Comparison of ENCODE assay signal across 1 cellular context in genomic region chr1:9115656-9116205, GRCh38.
TF ChIP-seq lines count a peak whose summit lies in the region.

No MANE protein-coding gene starts in this region.

TF ChIP-seq in HepG2, 621 proteins besides CTCF, POLR2A, EP300 and RAD21:
- TF ChIP-seq, protein P1, sequence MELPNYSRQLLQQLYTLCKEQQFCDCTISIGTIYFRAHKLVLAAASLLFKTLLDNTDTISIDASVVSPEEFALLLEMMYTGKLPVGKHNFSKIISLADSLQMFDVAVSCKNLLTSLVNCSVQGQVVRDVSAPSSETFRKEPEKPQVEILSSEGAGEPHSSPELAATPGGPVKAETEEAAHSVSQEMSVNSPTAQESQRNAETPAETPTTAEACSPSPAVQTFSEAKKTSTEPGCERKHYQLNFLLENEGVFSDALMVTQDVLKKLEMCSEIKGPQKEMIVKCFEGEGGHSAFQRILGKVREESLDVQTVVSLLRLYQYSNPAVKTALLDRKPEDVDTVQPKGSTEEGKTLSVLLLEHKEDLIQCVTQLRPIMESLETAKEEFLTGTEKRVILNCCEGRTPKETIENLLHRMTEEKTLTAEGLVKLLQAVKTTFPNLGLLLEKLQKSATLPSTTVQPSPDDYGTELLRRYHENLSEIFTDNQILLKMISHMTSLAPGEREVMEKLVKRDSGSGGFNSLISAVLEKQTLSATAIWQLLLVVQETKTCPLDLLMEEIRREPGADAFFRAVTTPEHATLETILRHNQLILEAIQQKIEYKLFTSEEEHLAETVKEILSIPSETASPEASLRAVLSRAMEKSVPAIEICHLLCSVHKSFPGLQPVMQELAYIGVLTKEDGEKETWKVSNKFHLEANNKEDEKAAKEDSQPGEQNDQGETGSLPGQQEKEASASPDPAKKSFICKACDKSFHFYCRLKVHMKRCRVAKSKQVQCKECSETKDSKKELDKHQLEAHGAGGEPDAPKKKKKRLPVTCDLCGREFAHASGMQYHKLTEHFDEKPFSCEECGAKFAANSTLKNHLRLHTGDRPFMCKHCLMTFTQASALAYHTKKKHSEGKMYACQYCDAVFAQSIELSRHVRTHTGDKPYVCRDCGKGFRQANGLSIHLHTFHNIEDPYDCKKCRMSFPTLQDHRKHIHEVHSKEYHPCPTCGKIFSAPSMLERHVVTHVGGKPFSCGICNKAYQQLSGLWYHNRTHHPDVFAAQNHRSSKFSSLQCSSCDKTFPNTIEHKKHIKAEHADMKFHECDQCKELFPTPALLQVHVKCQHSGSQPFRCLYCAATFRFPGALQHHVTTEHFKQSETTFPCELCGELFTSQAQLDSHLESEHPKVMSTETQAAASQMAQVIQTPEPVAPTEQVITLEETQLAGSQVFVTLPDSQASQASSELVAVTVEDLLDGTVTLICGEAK (IDR thresholded peaks at IDR 0.05) = peak; percentile 93
- TF ChIP-seq, protein P1 (CRISPR knock-in tag; IDR thresholded peaks at IDR 0.05) = peak; percentile 98
- TF ChIP-seq, protein P2, sequence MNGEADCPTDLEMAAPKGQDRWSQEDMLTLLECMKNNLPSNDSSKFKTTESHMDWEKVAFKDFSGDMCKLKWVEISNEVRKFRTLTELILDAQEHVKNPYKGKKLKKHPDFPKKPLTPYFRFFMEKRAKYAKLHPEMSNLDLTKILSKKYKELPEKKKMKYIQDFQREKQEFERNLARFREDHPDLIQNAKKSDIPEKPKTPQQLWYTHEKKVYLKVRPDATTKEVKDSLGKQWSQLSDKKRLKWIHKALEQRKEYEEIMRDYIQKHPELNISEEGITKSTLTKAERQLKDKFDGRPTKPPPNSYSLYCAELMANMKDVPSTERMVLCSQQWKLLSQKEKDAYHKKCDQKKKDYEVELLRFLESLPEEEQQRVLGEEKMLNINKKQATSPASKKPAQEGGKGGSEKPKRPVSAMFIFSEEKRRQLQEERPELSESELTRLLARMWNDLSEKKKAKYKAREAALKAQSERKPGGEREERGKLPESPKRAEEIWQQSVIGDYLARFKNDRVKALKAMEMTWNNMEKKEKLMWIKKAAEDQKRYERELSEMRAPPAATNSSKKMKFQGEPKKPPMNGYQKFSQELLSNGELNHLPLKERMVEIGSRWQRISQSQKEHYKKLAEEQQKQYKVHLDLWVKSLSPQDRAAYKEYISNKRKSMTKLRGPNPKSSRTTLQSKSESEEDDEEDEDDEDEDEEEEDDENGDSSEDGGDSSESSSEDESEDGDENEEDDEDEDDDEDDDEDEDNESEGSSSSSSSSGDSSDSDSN (CRISPR knock-in tag; IDR thresholded peaks at IDR 0.05) = no peak
